8 cellular contexts compared by ENCODE assay signal in genomic region chr6:41733707-41734665, GRCh38. TPM values are rescaled to one million over a fixed set of nuclear protein-coding genes. Genes with fewer than 3 reads are reported as not detected.
DNase-seq lines count a peak whose midpoint lies in the region; ATAC-seq lines count a peak whose summit lies in the region.

No MANE protein-coding gene starts in this region.

- peak overlapping the region; percentile 47 for H3K4me3 ChIP-seq in NT2/D1 (ENCODE audit: insufficient read length, low read depth)
- peak overlapping the region; percentile 70 to 81 for H3K4me3 ChIP-seq in muscle layer of colon (ENCODE audit: low read depth in 1 of 2, low read length in 2 of 2)

- DNase-seq in CD1c-positive myeloid dendritic cell (ENCODE audit: extremely low spot score), result peak; percentile 80
- no peak for DNase-seq in NT2/D1 (ENCODE audit: low read depth, low spot score)
- DNase-seq in activated T-cell treated with anti-CD3 and anti-CD28 coated beads, Interleukin-2, amount 50 U/mL, for 48 hours, result peak; percentile 61 to 74
- DNase-seq in stimulated activated CD8-positive, alpha-beta memory T cell treated with anti-CD3 and anti-CD28 coated beads, Interleukin-7, amount 100 ng/mL, for 4 hours (ENCODE audit: low read depth in 2 of 2), result peak; percentile 23 to 70

- H3K36me3 ChIP-seq in NT2/D1 (ENCODE audit: insufficient read depth, insufficient read length, low read length), result no peaks in the 10 kb centered on the region
- H3K36me3 ChIP-seq in muscle layer of colon (ENCODE audit: insufficient read depth, low read length), result no peaks in the 10 kb centered on the region

- H3K4me1 ChIP-seq in NT2/D1 (ENCODE audit: insufficient read depth, insufficient read length), result peaks cover 13% of the 10 kb centered on the region
- H3K4me1 ChIP-seq in muscle layer of colon (ENCODE audit: insufficient read depth, low read length), result peaks cover 43% of the 10 kb centered on the region

- H3K27ac ChIP-seq in muscle layer of colon (ENCODE audit: low read depth, low read length), result peak overlapping the region; percentile 98

- H3K9me3 ChIP-seq in NT2/D1 (ENCODE audit: insufficient read depth, low read length) (no peaks in the 10 kb centered on the region), muscle layer of colon (ENCODE audit: low read length) (no peaks in the 10 kb centered on the region)

- peak; percentile 43 for ATAC-seq in GM19372 (IDR thresholded peaks at IDR 0.05; ENCODE audit: low read depth, unreplicated experiment)
- ATAC-seq in HG03565 (IDR thresholded peaks at IDR 0.05; ENCODE audit: unreplicated experiment), result peak; percentile 28
- peak; percentile 71 for ATAC-seq in esophagus mucosa

- H3K27me3 ChIP-seq in NT2/D1 (ENCODE audit: insufficient read depth, insufficient read length) (peaks cover 6% of the 10 kb centered on the region), muscle layer of colon (ENCODE audit: control insufficient read depth in 1 of 2, insufficient read depth in 2 of 2, low read length in 2 of 2) (no peaks in the 10 kb centered on the region)

- peak overlapping the region; percentile 68 for H3K9ac ChIP-seq in NT2/D1 (ENCODE audit: insufficient read length, low read depth)
- H3K9ac ChIP-seq in muscle layer of colon (ENCODE audit: low read length), result peak overlapping the region; percentile 53

RNA-seq across cellular contexts. Expression of gene TFEB, which starts 1.4 kb away (rescaled TPM):
- 10.9 TPM for total RNA-seq in esophagus mucosa

RNA-seq across cellular contexts. Expression of gene PGC, which starts 13.2 kb away (rescaled TPM):
- not detected for total RNA-seq in esophagus mucosa

RNA-seq across cellular contexts. Expression of gene FRS3, which starts 45.7 kb away (rescaled TPM):
- total RNA-seq in esophagus mucosa, result 2.2 TPM

RNA-seq across cellular contexts. Expression of gene PRICKLE4, which starts 46.6 kb away (rescaled TPM):
- 2.2 TPM for total RNA-seq in esophagus mucosa

RNA-seq across cellular contexts. Expression of gene TOMM6, which starts 53.5 kb away (rescaled TPM):
- 189 TPM for total RNA-seq in esophagus mucosa
